14 cellular contexts compared by ENCODE assay signal in genomic region chrX:149547782-149548181, GRCh38. TPM values are rescaled to one million over a fixed set of nuclear protein-coding genes. Genes with fewer than 3 reads are reported as not detected.
"Had no signal": no experiment of that assay in that cellular context is flagged by ENCODE, and none has a peak within 500 bp of the region (broad histone marks: within the 10 kb centered on the region; RNA-seq: fewer than 3 reads in every experiment).

No MANE protein-coding gene starts in this region.

RNA-seq across cellular contexts. Expression of gene HSFX3, which starts 1.9 kb away (rescaled TPM):
- total RNA-seq: activated B cell treated with CpG ODN at 0.5 μM for 24 hours; activated CD4-positive, alpha-beta memory T cell treated with anti-CD3 and anti-CD28 coated beads for 36 hours; activated CD4-positive, alpha-beta memory T cell treated with anti-CD3 and anti-CD28 coated beads, Interleukin-2, amount 10 ng/mL, durations not matched to agents 7 days and 5 days; activated CD4-positive, alpha-beta T cell treated with anti-CD3 and anti-CD28 coated beads for 36 hours; activated CD4-positive, alpha-beta T cell treated with anti-CD3 and anti-CD28 coated beads, Interleukin-2, amount 10 ng/mL, durations not matched to agents 24 days and 14 days; activated CD4-positive, alpha-beta T cell treated with anti-CD3 and anti-CD28 coated beads, Interleukin-2, amount 10 ng/mL, durations not matched to agents 7 days and 5 days; activated CD8-positive, alpha-beta memory T cell treated with anti-CD3 and anti-CD28 coated beads for 36 hours; activated CD8-positive, alpha-beta T cell treated with anti-CD3 and anti-CD28 coated beads for 36 hours; activated CD8-positive, alpha-beta T cell treated with anti-CD3 and anti-CD28 coated beads, Interleukin-2, amount 10 ng/mL, durations not matched to agents 7 days and 5 days; T-helper 1 cell treated with Interleukin-12 subunit alpha and Interleukin-12 subunit beta and Interleukin-4 antibody, amounts not matched to agents 30 ng/mL and 1 ng/mL, for 36 hours; T-helper 17 cell; T-helper 2 cell treated with Interferon-gamma antibody and Interleukin-4, amounts not matched to agents 100 ng/mL and 5 ng/mL, for 36 hours; WTC11 had no signal

RNA-seq across cellular contexts. Expression of gene MAGEA9B, which starts 39.5 kb away (rescaled TPM):
- total RNA-seq: activated B cell treated with CpG ODN at 0.5 μM for 24 hours; activated CD4-positive, alpha-beta memory T cell treated with anti-CD3 and anti-CD28 coated beads for 36 hours; activated CD4-positive, alpha-beta memory T cell treated with anti-CD3 and anti-CD28 coated beads, Interleukin-2, amount 10 ng/mL, durations not matched to agents 7 days and 5 days; activated CD4-positive, alpha-beta T cell treated with anti-CD3 and anti-CD28 coated beads for 36 hours; activated CD4-positive, alpha-beta T cell treated with anti-CD3 and anti-CD28 coated beads, Interleukin-2, amount 10 ng/mL, durations not matched to agents 24 days and 14 days; activated CD4-positive, alpha-beta T cell treated with anti-CD3 and anti-CD28 coated beads, Interleukin-2, amount 10 ng/mL, durations not matched to agents 7 days and 5 days; activated CD8-positive, alpha-beta memory T cell treated with anti-CD3 and anti-CD28 coated beads for 36 hours; activated CD8-positive, alpha-beta memory T cell treated with anti-CD3 and anti-CD28 coated beads, Interleukin-2, amount 10 ng/mL, durations not matched to agents 7 days and 5 days; activated CD8-positive, alpha-beta T cell treated with anti-CD3 and anti-CD28 coated beads for 36 hours; activated CD8-positive, alpha-beta T cell treated with anti-CD3 and anti-CD28 coated beads, Interleukin-2, amount 10 ng/mL, durations not matched to agents 7 days and 5 days; T-helper 1 cell treated with Interleukin-12 subunit alpha and Interleukin-12 subunit beta and Interleukin-4 antibody, amounts not matched to agents 30 ng/mL and 1 ng/mL, for 36 hours; T-helper 17 cell; T-helper 2 cell treated with Interferon-gamma antibody and Interleukin-4, amounts not matched to agents 100 ng/mL and 5 ng/mL, for 36 hours had no signal

RNA-seq across cellular contexts. Expression of gene HSFX2, which starts 47.3 kb away (rescaled TPM):
- total RNA-seq: activated CD4-positive, alpha-beta memory T cell treated with anti-CD3 and anti-CD28 coated beads, Interleukin-2, amount 10 ng/mL, durations not matched to agents 7 days and 5 days; activated CD4-positive, alpha-beta T cell treated with anti-CD3 and anti-CD28 coated beads for 36 hours; activated CD4-positive, alpha-beta T cell treated with anti-CD3 and anti-CD28 coated beads, Interleukin-2, amount 10 ng/mL, durations not matched to agents 24 days and 14 days; activated CD8-positive, alpha-beta T cell treated with anti-CD3 and anti-CD28 coated beads for 36 hours; activated CD8-positive, alpha-beta T cell treated with anti-CD3 and anti-CD28 coated beads, Interleukin-2, amount 10 ng/mL, durations not matched to agents 7 days and 5 days; T-helper 17 cell; T-helper 2 cell treated with Interferon-gamma antibody and Interleukin-4, amounts not matched to agents 100 ng/mL and 5 ng/mL, for 36 hours; WTC11 had no signal
